Comparison of ENCODE assay signal across 15 cellular contexts in the genomic region with DNA sequence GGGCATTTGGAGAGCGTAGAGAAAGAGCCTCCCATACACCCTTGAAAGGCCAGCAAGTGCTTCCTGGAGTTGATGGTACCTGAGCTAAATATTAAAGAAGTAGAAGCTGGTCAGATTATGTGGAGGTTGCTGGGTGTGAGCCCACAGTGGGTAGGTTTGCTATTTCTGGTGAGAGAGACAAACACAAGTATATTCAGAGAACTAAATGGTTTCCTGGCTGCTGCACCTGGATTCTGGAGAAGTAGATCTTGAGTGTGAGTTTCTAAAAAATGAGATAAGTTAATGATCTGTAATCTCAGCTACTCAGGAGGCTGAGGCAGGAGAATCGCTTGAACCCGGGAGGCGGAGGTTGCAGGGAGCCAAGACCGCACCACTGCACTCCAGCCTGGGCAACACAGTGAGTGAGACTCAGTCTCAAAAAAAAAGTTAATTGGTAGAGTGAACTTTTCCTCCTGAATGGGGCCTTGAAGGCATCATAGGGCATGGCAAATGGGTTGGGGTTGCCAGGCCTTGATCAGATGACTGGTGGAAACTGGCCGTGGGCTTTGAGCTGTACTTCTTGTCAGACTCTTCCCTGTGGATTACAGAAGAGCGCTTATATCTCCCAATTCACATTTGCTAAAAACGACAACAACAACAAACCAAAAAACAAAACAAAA.
"Had no signal": no experiment of that assay in that cellular context is flagged by ENCODE, and none has a peak within 500 bp of the region (broad histone marks: within the 10 kb centered on the region; RNA-seq: fewer than 3 reads in every experiment).

No MANE protein-coding gene starts in this region.

- H3K9me3 ChIP-seq: colonic mucosa, esophagus muscularis mucosa, mucosa of descending colon had no signal

- H3K4me3 ChIP-seq: colonic mucosa, esophagus muscularis mucosa, mucosa of descending colon, SK-N-MC had no signal

- DNase-seq: activated CD4-positive, alpha-beta T cell treated with anti-CD3 and anti-CD28 coated beads for 1 hour; activated CD4-positive, alpha-beta T cell treated with anti-CD3 and anti-CD28 coated beads, Interleukin-2, amount 50 U/mL, for 48 hours; activated naive CD4-positive, alpha-beta T cell treated with anti-CD3 and anti-CD28 coated beads, Interleukin-2, amount 50 U/mL, for 16 hours; activated T-cell treated with anti-CD3 and anti-CD28 coated beads, Interleukin-2, amount 50 U/mL, for 24 hours; colonic mucosa; foreskin keratinocyte; mucosa of descending colon; naive thymus-derived CD4-positive, alpha-beta T cell; posterior cingulate gyrus; small intestine; stimulated activated CD4-positive, alpha-beta T cell treated with anti-CD3 and anti-CD28 coated beads, Interleukin-4, amount 100 ng/mL, for 4 hours; stimulated activated CD8-positive, alpha-beta memory T cell treated with anti-CD3 and anti-CD28 coated beads, Interleukin-4, amount 100 ng/mL, for 48 hours; stimulated activated naive CD4-positive, alpha-beta T cell treated with Interleukin-2 at 50 U/mL for 16 hours had no signal

- H3K36me3 ChIP-seq: colonic mucosa, esophagus muscularis mucosa had no signal

- H3K27me3 ChIP-seq: colonic mucosa, esophagus muscularis mucosa, foreskin keratinocyte had no signal

- H3K27ac ChIP-seq: colonic mucosa, foreskin keratinocyte, SK-N-MC had no signal

- ATAC-seq: foreskin keratinocyte; mucosa of descending colon; naive thymus-derived CD4-positive, alpha-beta T cell had no signal

- H3K4me1 ChIP-seq: colonic mucosa, foreskin keratinocyte had no signal
